Comparison of ENCODE assay signal across 14 cellular contexts in genomic region chr7:43693687-43694398, GRCh38. TPM values are rescaled to one million over a fixed set of nuclear protein-coding genes. Genes with fewer than 3 reads are reported as not detected.
DNase-seq lines count a peak whose midpoint lies in the region; ATAC-seq, FAIRE-seq and TF ChIP-seq lines count a peak whose summit lies in the region.
"Had no signal": no experiment of that assay in that cellular context is flagged by ENCODE, and none has a peak within 500 bp of the region (broad histone marks: within the 10 kb centered on the region; RNA-seq: fewer than 3 reads in every experiment).

No MANE protein-coding gene starts in this region.

- H3K9ac ChIP-seq in kidney (ENCODE audit: low read length in 2 of 2) = no peak overlapping the region
- H3K9ac ChIP-seq: KMS-11 had no signal

- no peaks in the 10 kb centered on the region for H3K36me3 ChIP-seq in ACC112 (ENCODE audit: insufficient read depth, low read length)
- no peaks in the 10 kb centered on the region for H3K36me3 ChIP-seq in kidney (ENCODE audit: control insufficient read depth in 1 of 2, insufficient read depth in 2 of 2, low read length in 2 of 2)
- H3K36me3 ChIP-seq: left lung, uterus had no signal

- H3K27ac ChIP-seq in ACC112 (ENCODE audit: low read depth, low read length) = peak overlapping the region; percentile 98
- H3K27ac ChIP-seq in kidney (ENCODE audit: low read depth in 2 of 2, low read length in 2 of 2) = no peak overlapping the region
- H3K27ac ChIP-seq: KMS-11, left lung, uterus had no signal

- DNase-seq in HS-5 (ENCODE audit: low read depth) = peak; percentile 94
- DNase-seq in astrocyte of the hippocampus (ENCODE audit: low read depth, low spot score) = peak; percentile 74
- DNase-seq in kidney glomerular epithelial cell (lab: John Stamatoyannopoulos, UW) = peak; percentile 70
- DNase-seq in kidney = no peak
- no peak for DNase-seq in hippocampal formation (lab: John Stamatoyannopoulos, UW)
- no peak for DNase-seq in stimulated activated CD4-positive, alpha-beta T cell treated with anti-CD3 and anti-CD28 coated beads, Interleukin-2, amount 100 ng/mL, for 24 hours
- DNase-seq: activated CD4-positive, alpha-beta T cell treated with anti-CD3 and anti-CD28 coated beads, Interleukin-2, amount 50 U/mL, for 1 hour; activated gamma-delta T cell treated with Interleukin-2 at 50 U/mL for 16 hours; left lung; uterus had no signal

- H3K27me3 ChIP-seq in ACC112 (ENCODE audit: insufficient read depth, low read length) = no peaks in the 10 kb centered on the region
- H3K27me3 ChIP-seq: left lung, uterus had no signal

- H3K9me3 ChIP-seq in kidney (ENCODE audit: control insufficient read depth in 1 of 2, low read length in 2 of 2) = no peaks in the 10 kb centered on the region
- H3K9me3 ChIP-seq: left lung, uterus had no signal

- H3K79me2 ChIP-seq in ACC112 (ENCODE audit: control insufficient read depth, insufficient read depth, low read length, unreplicated experiment) = peaks cover 72% of the 10 kb centered on the region

- no peak for TF ChIP-seq CTCF in kidney (IDR thresholded peaks at IDR 0.05; ENCODE audit: borderline replicate concordance, extremely low read depth, insufficient read depth)

- ATAC-seq in HG03565 (IDR thresholded peaks at IDR 0.05; ENCODE audit: unreplicated experiment) = no peak

- intact Hi-C loops in kidney (cut with DNase I) = no loop called here

- H3K4me1 ChIP-seq in ACC112 (ENCODE audit: control insufficient read depth, insufficient read depth, low read length, unreplicated experiment) = peaks cover 64% of the 10 kb centered on the region
- H3K4me1 ChIP-seq in kidney (ENCODE audit: control insufficient read depth in 1 of 2, insufficient read depth in 1 of 2, low read depth in 1 of 2, low read length in 2 of 2) = peaks cover 0 to 6% of the 10 kb centered on the region in 2 donors
- H3K4me1 ChIP-seq: uterus had no signal

- peak overlapping the region; percentile 47 for H2AFZ ChIP-seq in ACC112 (ENCODE audit: low read length, unreplicated experiment)

- FAIRE-seq in kidney (lab: Jason Lieb, UNC) = no peak
- FAIRE-seq: frontal cortex had no signal

- peak overlapping the region; percentile 57 for H3K4me3 ChIP-seq in ACC112 (ENCODE audit: low read depth, low read length)
- no peak overlapping the region for H3K4me3 ChIP-seq in kidney (ENCODE audit: low read length in 2 of 2)
- H3K4me3 ChIP-seq: left lung, uterus had no signal

RNA-seq across cellular contexts. Expression of gene COA1, which starts 35.5 kb away (rescaled TPM):
- 49.6 TPM for total RNA-seq in kidney
- polyA plus RNA-seq in kidney (ENCODE audit: insufficient read depth, low read depth, low replicate concordance) = 58.9 TPM

Comparison
In these comparisons a context has a peak if more than half of its experiments do, and no peak if none do; other contexts are left out.
1. DNase-seq: peak in HS-5 (single experiment), astrocyte of the hippocampus (single experiment) and kidney glomerular epithelial cell (single experiment); none in kidney (single experiment), hippocampal formation (0 of 2) and stimulated activated CD4-positive, alpha-beta T cell treated with anti-CD3 and anti-CD28 coated beads, Interleukin-2, amount 100 ng/mL, for 24 hours (0 of 2).